In the genomic region with DNA sequence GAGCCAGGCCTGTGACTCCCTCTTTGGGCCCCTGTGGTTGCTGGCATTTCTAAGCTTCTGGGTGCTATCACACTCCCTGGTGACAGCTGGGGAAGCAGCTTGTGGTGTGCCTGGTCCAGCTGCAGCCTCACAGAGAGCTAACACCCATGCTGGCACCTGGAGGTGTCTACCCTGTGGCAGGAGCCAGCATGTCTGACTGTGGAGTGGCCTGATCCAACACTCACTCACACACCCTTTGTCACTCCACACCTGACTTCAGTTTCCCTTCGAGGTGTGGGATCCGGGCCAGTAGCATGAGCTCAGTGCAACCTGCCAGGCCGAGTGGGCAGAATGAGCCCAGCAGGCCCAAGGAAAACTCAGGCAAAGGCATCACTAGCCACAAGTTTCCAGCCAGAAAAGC, we compare ENCODE assay signal across 20 cellular contexts.
A peak's percentile ranks its signal among the peaks of the same experiment; 100 is the strongest.
DNase-seq lines count a peak whose midpoint lies in the region; ATAC-seq, FAIRE-seq and TF ChIP-seq lines count a peak whose summit lies in the region.
"Had no signal": no experiment of that assay in that cellular context is flagged by ENCODE, and none has a peak within 500 bp of the region (broad histone marks: within the 10 kb centered on the region; RNA-seq: fewer than 3 reads in every experiment).

No MANE protein-coding gene starts in this region.

- H2BK5ac ChIP-seq in H1 (ENCODE audit: low read depth, low read length) = no peak overlapping the region

- H3K9me3 ChIP-seq in H1 (ENCODE audit: insufficient read depth in 2 of 2, low read depth in 1 of 2, low read length in 1 of 2) (no peaks in the 10 kb centered on the region), HepG2 (ENCODE audit: low read length) (no peaks in the 10 kb centered on the region)
- H3K9me3 ChIP-seq: body of pancreas, uterus had no signal

- no peak overlapping the region for H2BK12ac ChIP-seq in H1 (ENCODE audit: low read depth, low read length)

- intact Hi-C loops in HepG2 (cut with micrococcal nuclease; ENCODE audit: unreplicated experiment) (no loop called here), left colon (cut with DNase I, micrococcal nuclease) (no loop called here)

- TF ChIP-seq RAD21 in H1 (IDR thresholded peaks at IDR 0.05 in 1 of 2, conservative IDR thresholded peaks at IDR 0.05 in 1 of 2; ENCODE audit: low read depth in 2 of 2, low read length in 2 of 2) (no peak), HepG2 (CRISPR knock-in tag; IDR thresholded peaks at IDR 0.05) (no peak)

- H3K79me2 ChIP-seq in H1 (ENCODE audit: control insufficient read depth in 1 of 2, insufficient read depth in 2 of 2, low read length in 2 of 2) (no peaks in the 10 kb centered on the region), HepG2 (ENCODE audit: insufficient read depth, low read length) (no peaks in the 10 kb centered on the region)

- H3K9ac ChIP-seq in H1 (replicated peaks in 1 of 4; ENCODE audit: extremely low read depth in 1 of 4, low read depth in 3 of 4, low read length in 3 of 4) (no peak overlapping the region), HepG2 (ENCODE audit: insufficient read depth, low read depth, low read length) (no peak overlapping the region)

- H2BK15ac ChIP-seq in H1 (ENCODE audit: low read length) = 0 out of 2 replicates have a peak overlapping the region, but pooled peaks have one; percentile 46

- no peaks in the 10 kb centered on the region for H3K4me1 ChIP-seq in H1 (replicated peaks in 1 of 4; ENCODE audit: control insufficient read depth in 3 of 4, insufficient read depth in 4 of 4, low read length in 3 of 4)
- H3K4me1 ChIP-seq in HepG2 (ENCODE audit: insufficient read depth, low read length) = no peaks in the 10 kb centered on the region
- H3K4me1 ChIP-seq: body of pancreas, uterus had no signal

- no peak overlapping the region for H3K14ac ChIP-seq in H1 (ENCODE audit: insufficient read length)

- TF ChIP-seq POLR2A in H1 (IDR thresholded peaks at IDR 0.05; ENCODE audit: control extremely low read depth in 1 of 2, low read depth in 2 of 2, low read length in 2 of 2) = no peak
- no peak for TF ChIP-seq POLR2A in HepG2 (IDR thresholded peaks at IDR 0.05; ENCODE audit: insufficient read depth in 1 of 2, low read depth in 2 of 2, low read length in 2 of 2)

- no peak overlapping the region for H4K5ac ChIP-seq in H1 (ENCODE audit: insufficient read length, low read depth, low read length)

- BruUV-seq in HepG2 (replicated peaks; lab: Mats Ljungman, UMichigan) = no TSS peak

- peak overlapping the region; percentile 57; the same call in 1 of the 2 replicates for H4K8ac ChIP-seq in H1 (ENCODE audit: extremely low read depth, insufficient read depth, low read length)

- in situ Hi-C loops in HepG2 (cut with HindIII; ENCODE audit: extremely low pct_ligation_motif_present, low pct_unique_long_range_greater_than_20kb) = no loop called here

- no peak overlapping the region for H3K4ac ChIP-seq in H1 (replicated peaks; ENCODE audit: insufficient read length, low read depth, low read length)

- peak; percentile 93 for DNase-seq in DMS 273 (lab: John Stamatoyannopoulos, UW; ENCODE audit: unreplicated experiment)
- DNase-seq in NCI-H446 (lab: John Stamatoyannopoulos, UW) = peak; percentile 68 to 90
- DNase-seq in H1 (ENCODE audit: low read depth in 1 of 2, low spot score in 2 of 2) = no peak
- DNase-seq in middle frontal gyrus (ENCODE audit: extremely low spot score, low spot score) = peak; percentile 14
- no peak for DNase-seq in HepG2 (ENCODE audit: low spot score)
- DNase-seq in left colon = no peak
- DNase-seq: activated CD8-positive, alpha-beta T cell treated with anti-CD3 and anti-CD28 coated beads, Interleukin-2, amount 10 ng/mL, durations not matched to agents 7 days and 5 days; activated T-cell treated with anti-CD3 and anti-CD28 coated beads, Interleukin-2, amount 50 U/mL, for 48 hours; body of pancreas; CD4-positive, alpha-beta memory T cell; immature natural killer cell; mesenchymal stem cell; NCI-H2029 treated with DMSO at 0.1 percent for 48 hours; stimulated activated CD4-positive, alpha-beta T cell treated with anti-CD3 and anti-CD28 coated beads, Interleukin-15, amount 100 ng/mL, for 24 hours; T-cell; uterus had no signal

- H3K4me2 ChIP-seq in H1 (ENCODE audit: insufficient read depth in 1 of 2, low read depth in 2 of 2, low read length in 2 of 2) (no peak overlapping the region), HepG2 (ENCODE audit: low read depth, low read length) (no peak overlapping the region)

- TF ChIP-seq EP300 in H1 (IDR thresholded peaks at IDR 0.05; ENCODE audit: borderline replicate concordance in 1 of 2, low read depth in 2 of 2, low read length in 2 of 2) = no peak
- no peak for TF ChIP-seq EP300 in HepG2 (IDR thresholded peaks at IDR 0.05; ENCODE audit: low read depth in 2 of 2, low read length in 2 of 2)
- TF ChIP-seq EP300 in HepG2 (CRISPR knock-in tag; IDR thresholded peaks at IDR 0.05; ENCODE audit: borderline replicate concordance) = no peak

- no peaks in the 10 kb centered on the region for H3K79me1 ChIP-seq in H1 (ENCODE audit: low read depth, low read length)

- H2BK20ac ChIP-seq in H1 (ENCODE audit: low read length) = no peak overlapping the region

- H2AFZ ChIP-seq in H1 (ENCODE audit: low read length) (peak overlapping the region; percentile 53; the same call in 1 of the 2 replicates), HepG2 (ENCODE audit: low read length) (no peak overlapping the region)

- no peak overlapping the region for H3K56ac ChIP-seq in H1 (replicated peaks; ENCODE audit: insufficient read length, low read depth, low read length)

- FAIRE-seq in H1 (lab: Jason Lieb, UNC) (no peak), HepG2 (lab: Jason Lieb, UNC) (no peak)

- H3K23me2 ChIP-seq in H1 (ENCODE audit: low read depth, low read length) = no peaks in the 10 kb centered on the region

- CTCF ChIA-PET in H1 (lab: Charles Lee; ENCODE audit: partially characterized antibody) = interaction anchor here (0.8 to 2.4 kb wide), 3 partner anchors 10 to 20 kb away, joined by 3 to 6 read pairs (median 4); no protein-coding TSS in a partner anchor
- CTCF ChIA-PET in HepG2 (lab: Yijun Ruan, JAX; ENCODE audit: low intra/inter-chr PET ratio, low total read pairs) = no interaction called here

- no peaks in the 10 kb centered on the region for H3K36me3 ChIP-seq in H1 (ENCODE audit: control insufficient read depth in 2 of 4, insufficient read depth in 4 of 4, low read length in 3 of 4)
- H3K36me3 ChIP-seq in HepG2 (replicated peaks in 1 of 2; ENCODE audit: control insufficient read depth in 1 of 2, insufficient read depth in 2 of 2, low read length in 2 of 2) = no peaks in the 10 kb centered on the region
- H3K36me3 ChIP-seq: uterus had no signal

- POLR2A ChIA-PET in H1 (lab: Charles Lee; ENCODE audit: partially characterized antibody) (no interaction called here), HepG2 (lab: Yijun Ruan, JAX) (no interaction called here)

- H3K4me3 ChIP-seq in H1 (ENCODE audit: extremely low read depth in 1 of 4, insufficient read depth in 2 of 4, low read depth in 3 of 4, low read length in 4 of 4) (no peak overlapping the region), HepG2 (replicated peaks in 1 of 3; ENCODE audit: insufficient read depth in 1 of 3, low read depth in 2 of 3, low read length in 3 of 3) (no peak overlapping the region)
- H3K4me3 ChIP-seq: body of pancreas, uterus had no signal

- H3K27ac ChIP-seq in H1 (ENCODE audit: low read depth, low read length) (no peak overlapping the region), HepG2 (ENCODE audit: extremely low read length, insufficient read depth, low read length) (no peak overlapping the region)
- H3K27ac ChIP-seq: body of pancreas, uterus had no signal

- H3K18ac ChIP-seq in H1 (ENCODE audit: extremely low read depth, low read length) = no peak overlapping the region

- H3K23ac ChIP-seq in H1 (ENCODE audit: insufficient read length) = no peak overlapping the region

- no peak for ATAC-seq in HepG2
- ATAC-seq in HG03460 (IDR thresholded peaks at IDR 0.05; ENCODE audit: unreplicated experiment) = no peak
- no peak for ATAC-seq in left colon
- ATAC-seq in GM19455 (IDR thresholded peaks at IDR 0.05; ENCODE audit: unreplicated experiment) = no peak
- ATAC-seq: activated CD8-positive, alpha-beta T cell treated with anti-CD3 and anti-CD28 coated beads, Interleukin-2, amount 10 ng/mL, durations not matched to agents 7 days and 5 days; body of pancreas; natural killer cell treated with Interleukin-12 subunit alpha and Interleukin-12 subunit beta and Interleukin-15 and Interleukin-18, amount 100 ng/mL, for 72 hours; T-cell; WTC11 had no signal

- H4K91ac ChIP-seq in H1 (replicated peaks; ENCODE audit: insufficient read length, low read length) = no peak overlapping the region

- 94% methylated on average over 3 of the region's 3 CpGs; no CpG with 5 or more reads in 1 of the 2 experiments for WGBS in H1 (ENCODE audit: extremely low coverage in 1 of 2, insufficient coverage in 1 of 2, insufficient read length in 1 of 2, insufficient replicate concordance in 2 of 2, low coverage in 1 of 2, low lambda C conversion rate in 2 of 2, missing lambda C conversion rate in 1 of 2), 2 experiments
- 0% methylated on average over 3 of the region's 3 CpGs for WGBS in HepG2 (ENCODE audit: low lambda C conversion rate)

- H3K27me3 ChIP-seq in H1 (replicated peaks in 1 of 4; ENCODE audit: control insufficient read depth in 3 of 4, extremely low read depth in 1 of 4, insufficient read depth in 3 of 4, low read length in 3 of 4) (no peaks in the 10 kb centered on the region), HepG2 (ENCODE audit: control insufficient read depth in 1 of 2, insufficient read depth in 2 of 2, low read length in 2 of 2) (no peaks in the 10 kb centered on the region)
- H3K27me3 ChIP-seq: body of pancreas, uterus had no signal

- no peak overlapping the region for H2BK120ac ChIP-seq in H1 (replicated peaks; ENCODE audit: low read depth, low read length)

- H4K20me1 ChIP-seq in H1 (replicated peaks in 1 of 2; ENCODE audit: control insufficient read depth in 1 of 2, insufficient read depth in 2 of 2, low read length in 2 of 2) (no peaks in the 10 kb centered on the region), HepG2 (ENCODE audit: insufficient read depth, low read length) (no peaks in the 10 kb centered on the region)

- H2AK5ac ChIP-seq in H1 (ENCODE audit: low read depth, low read length) = no peak overlapping the region

- TF ChIP-seq CTCF in H1 (IDR thresholded peaks at IDR 0.05; ENCODE audit: control extremely low read depth in 1 of 3, insufficient read depth in 1 of 3, low read depth in 1 of 3, low read length in 3 of 3) (no peak), HepG2 (CRISPR knock-in tag; IDR thresholded peaks at IDR 0.05) (no peak)

TF ChIP-seq in H1, 55 proteins besides CTCF, POLR2A, EP300 and RAD21 (continues in another document):
- TF ChIP-seq JUN (IDR thresholded peaks at IDR 0.05; ENCODE audit: low read depth, low read length) (no peak), PHF8 (conservative IDR thresholded peaks at IDR 0.05; ENCODE audit: low read depth, low read length) (no peak), JUND (IDR thresholded peaks at IDR 0.05; ENCODE audit: low read length) (no peak), CHD2 (IDR thresholded peaks at IDR 0.05; ENCODE audit: low read length) (no peak)

TF ChIP-seq in HepG2, 621 proteins besides CTCF, POLR2A, EP300 and RAD21 (continues in another document):
- TF ChIP-seq XBP1 (CRISPR knock-in tag; IDR thresholded peaks at IDR 0.05) (no peak), HDAC6 (IDR thresholded peaks at IDR 0.05; ENCODE audit: low read depth, low read length) (no peak), ZMYM3 (CRISPR knock-in tag; IDR thresholded peaks at IDR 0.05) (no peak), EHMT2 (IDR thresholded peaks at IDR 0.05; ENCODE audit: borderline replicate concordance, low read depth, low read length) (no peak)

Comparison
In these comparisons a context has a peak if more than half of its experiments do, and no peak if none do; other contexts are left out.
1. DNase-seq: peak in DMS 273 (single experiment), NCI-H446 (2 of 2) and middle frontal gyrus (single experiment); none in H1 (0 of 2), HepG2 (single experiment) and left colon (0 of 2).